In the genomic region with DNA sequence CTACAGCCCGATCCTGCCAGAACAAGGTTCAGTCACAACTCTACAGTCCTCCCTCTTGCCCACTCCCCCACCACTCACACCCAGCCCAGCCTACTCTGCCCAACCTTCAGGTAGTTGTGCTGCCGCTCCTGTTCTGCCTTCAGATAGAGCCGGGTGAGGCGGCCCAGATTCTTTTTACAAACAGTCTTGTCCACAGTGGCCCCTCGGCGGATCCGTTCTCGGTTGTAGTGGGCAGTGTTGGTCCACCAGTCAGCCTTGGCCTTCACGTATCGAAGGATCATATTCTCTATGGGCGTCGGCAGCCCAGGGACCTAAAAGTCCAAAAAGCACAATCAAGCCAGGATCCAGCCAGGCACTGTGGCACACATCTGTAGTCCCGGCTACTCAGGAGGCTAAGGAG, we compare ENCODE assay signal across 2 cellular contexts.
TF ChIP-seq lines count a peak whose summit lies in the region.

No MANE protein-coding gene starts in this region.

TF ChIP-seq in GM12891, 5 proteins besides CTCF, POLR2A, EP300 and RAD21:
- TF ChIP-seq POLR2AphosphoS5 (IDR thresholded peaks at IDR 0.05; ENCODE audit: low read depth, low read length) (0 out of 2 replicates have a peak, but pooled peaks have one; percentile 28), SPI1 (IDR thresholded peaks at IDR 0.05; ENCODE audit: low read depth, low read length) (no peak)
TF ChIP-seq in GM12891: peak in this region for 1.

TF ChIP-seq in HepG2, 621 proteins besides CTCF, POLR2A, EP300 and RAD21:
- TF ChIP-seq ZBTB3 (CRISPR knock-in tag; IDR thresholded peaks at IDR 0.05; ENCODE audit: borderline replicate concordance, low read depth) = no peak
- 0 out of 2 replicates have a peak, but pooled peaks have one; percentile 27 for TF ChIP-seq RBFOX2 (IDR thresholded peaks at IDR 0.05; ENCODE audit: low read depth, low read length)
TF ChIP-seq in HepG2: peak in this region for 1.
